12 cellular contexts compared by ENCODE assay signal in genomic region chr5:135999396-136000139, GRCh38. TPM values are rescaled to one million over a fixed set of nuclear protein-coding genes. Genes with fewer than 3 reads are reported as not detected.
DNase-seq lines count a peak whose midpoint lies in the region; ATAC-seq and TF ChIP-seq lines count a peak whose summit lies in the region.
"Had no signal": no experiment of that assay in that cellular context is flagged by ENCODE, and none has a peak within 500 bp of the region (broad histone marks: within the 10 kb centered on the region; RNA-seq: fewer than 3 reads in every experiment).

No MANE protein-coding gene starts in this region.

- ATAC-seq in omental fat pad (ENCODE audit: low FRiP score) = peak; percentile 47
- no peak for ATAC-seq in HG03159 (IDR thresholded peaks at IDR 0.05; ENCODE audit: unreplicated experiment)
- ATAC-seq: activated CD8-positive, alpha-beta memory T cell treated with anti-CD3 and anti-CD28 coated beads, Interleukin-2, amount 10 ng/mL, durations not matched to agents 7 days and 5 days had no signal

- H3K9ac ChIP-seq in GM23248 = no peak overlapping the region

- no peak for TF ChIP-seq CTCF in omental fat pad (IDR thresholded peaks at IDR 0.05)

- WGBS in GM23248 (ENCODE audit: low coverage in 1 of 2, low lambda C conversion rate in 2 of 2, missing lambda C conversion rate in 2 of 2), 2 experiments = 59 to 60% methylated on average over 8 of the region's 8 CpGs

- H4K20me1 ChIP-seq in GM23248 (ENCODE audit: insufficient read depth) = no peaks in the 10 kb centered on the region

- H3K27me3 ChIP-seq in GM23248 (replicated peaks; ENCODE audit: insufficient read depth) = no peaks in the 10 kb centered on the region
- H3K27me3 ChIP-seq: hepatocyte had no signal

- H3F3A ChIP-seq in GM23248 (ENCODE audit: insufficient read depth) = peaks cover 76% of the 10 kb centered on the region

- H3K4me3 ChIP-seq in GM23248 = no peak overlapping the region
- H3K4me3 ChIP-seq: hepatocyte had no signal

- H3K79me2 ChIP-seq in GM23248 (ENCODE audit: insufficient read depth) = no peaks in the 10 kb centered on the region
- H3K79me2 ChIP-seq: hepatocyte had no signal

- DNase-seq in GM23248 (peak; percentile 73), SIG-M5 (lab: John Stamatoyannopoulos, UW) (peak; percentile 26), fibroblast of peridontal ligament (ENCODE audit: extremely low read depth) (peak; percentile 77), omental fat pad (ENCODE audit: low spot score) (no peak), DMS 273 treated with DMSO at 0.1 percent for 48 hours (lab: John Stamatoyannopoulos, UW) (no peak), GM19238 (ENCODE audit: insufficient read length, low spot score) (no peak), NCI-H128 (lab: John Stamatoyannopoulos, UW; ENCODE audit: unreplicated experiment) (no peak)
- DNase-seq: activated CD8-positive, alpha-beta memory T cell treated with anti-CD3 and anti-CD28 coated beads, Interleukin-2, amount 10 ng/mL, durations not matched to agents 7 days and 5 days; SHP77 treated with DMSO at 0.1 percent for 48 hours had no signal

- peak overlapping the region; percentile 65 for H3K27ac ChIP-seq in GM23248
- H3K27ac ChIP-seq: hepatocyte had no signal

- H2AFZ ChIP-seq in GM23248 = no peak overlapping the region
- H2AFZ ChIP-seq: hepatocyte had no signal

- H3K4me1 ChIP-seq in GM23248 (ENCODE audit: insufficient read depth) = peaks cover 76% of the 10 kb centered on the region

- H3K4me2 ChIP-seq in GM23248 (ENCODE audit: unreplicated experiment) = no peak overlapping the region
- H3K4me2 ChIP-seq: hepatocyte had no signal

- no peaks in the 10 kb centered on the region for H3K9me3 ChIP-seq in GM23248 (ENCODE audit: low read depth)

- H3K36me3 ChIP-seq in GM23248 (ENCODE audit: low read depth) = no peaks in the 10 kb centered on the region

- in situ Hi-C loops in GM23248 (cut with MboI) = no loop called here

- no peaks in the 10 kb centered on the region for H3K9me2 ChIP-seq in GM23248 (ENCODE audit: insufficient read depth)

RNA-seq across cellular contexts. Expression of gene TGFBI, which starts 29.2 kb away (rescaled TPM):
- total RNA-seq in GM23248 (2014; rRNA removed; shearing (Covaris generic)) = 7,109 and 7,351 TPM in 2 replicates
- 7,159 and 7,358 TPM in 2 replicates for polyA plus RNA-seq in GM23248 (2016; fragmentation: Nextera tagmentation; extraction: Ambion mirVana)
- total RNA-seq in omental fat pad = 100 to 1,000 TPM; 117 to 338 (median 180) TPM

RNA-seq across cellular contexts. Expression of gene LECT2, which starts 44.8 kb away (rescaled TPM):
- 0.32 TPM in 1 of 2 replicates, not detected in the other for total RNA-seq in GM23248 (2014; rRNA removed; shearing (Covaris generic))
- polyA plus RNA-seq in GM23248 (2016; fragmentation: Nextera tagmentation; extraction: Ambion mirVana) = 0.41 and 0.51 TPM in 2 replicates
- total RNA-seq in omental fat pad = not detected
- total RNA-seq: activated CD8-positive, alpha-beta memory T cell treated with anti-CD3 and anti-CD28 coated beads, Interleukin-2, amount 10 ng/mL, durations not matched to agents 7 days and 5 days; posterior vena cava had no signal

Comparison
In these comparisons a context has a peak if more than half of its experiments do, and no peak if none do; other contexts are left out.
1. DNase-seq: peak in GM23248 (single experiment), SIG-M5 (single experiment) and fibroblast of peridontal ligament (single experiment); none in omental fat pad (single experiment), DMS 273 treated with DMSO at 0.1 percent for 48 hours (single experiment), GM19238 (single experiment) and NCI-H128 (single experiment).
2. RNA of gene TGFBI, which starts 29.2 kb away (total RNA-seq): 7,109 to 7,351 TPM in GM23248; 117 to 338 TPM in omental fat pad; every median in the first group is over 10 times any median in the second.